16 cellular contexts compared by ENCODE assay signal in genomic region chr15:72608084-72608483, GRCh38. TPM values are rescaled to one million over a fixed set of nuclear protein-coding genes. Genes with fewer than 3 reads are reported as not detected.
A peak's percentile ranks its signal among the peaks of the same experiment; 100 is the strongest.
DNase-seq lines count a peak whose midpoint lies in the region; ATAC-seq, FAIRE-seq and TF ChIP-seq lines count a peak whose summit lies in the region.
"Not testable (repeated sequence)": the region's sequence is repeated elsewhere in the genome, so short reads cannot be mapped to it uniquely, and the experiment has no call there.
"Had no signal": no experiment of that assay in that cellular context is flagged by ENCODE, and none has a peak within 500 bp of the region (broad histone marks: within the 10 kb centered on the region; RNA-seq: fewer than 3 reads in every experiment).

No MANE protein-coding gene starts in this region.

- not testable (repeated sequence) for H3K79me2 ChIP-seq in GM23338 (replicated peaks; ENCODE audit: insufficient read depth); HepG2 (ENCODE audit: insufficient read depth, low read length)

- 52% methylated on average over 3 of the region's 3 CpGs for WGBS in HepG2 (ENCODE audit: low lambda C conversion rate)

- TF ChIP-seq POLR2A in HepG2 (IDR thresholded peaks at IDR 0.05; ENCODE audit: insufficient read depth in 1 of 2, low read depth in 2 of 2, low read length in 2 of 2): not testable (repeated sequence)

- peaks cover 16% of the 10 kb centered on the region for H3K27me3 Mint-ChIP-seq in GM23338 (ENCODE audit: insufficient read depth, low read depth, poor library complexity)

- H3K4me3 ChIP-seq in GM23338: not testable (repeated sequence)
- H3K4me3 ChIP-seq in HepG2 (replicated peaks in 1 of 3; ENCODE audit: insufficient read depth in 1 of 3, low read depth in 2 of 3, low read length in 3 of 3): peak overlapping the region in 1 of 3 experiments; percentile 16; a peak in 1 of 6 replicates

- H3K27ac ChIP-seq in GM23338 (ENCODE audit: low read depth): not testable (repeated sequence)
- H3K27ac ChIP-seq in HepG2 (ENCODE audit: extremely low read length, insufficient read depth, low read length): peak overlapping the region; percentile 40

- BruUV-seq in HepG2 (replicated peaks; lab: Mats Ljungman, UMichigan): not testable (repeated sequence)

- CTCF ChIA-PET in HepG2 (lab: Yijun Ruan, JAX; ENCODE audit: low intra/inter-chr PET ratio, low total read pairs): not testable (repeated sequence)

- not testable (repeated sequence) for H3K36me3 Mint-ChIP-seq in GM23338 (ENCODE audit: low read depth)

- not testable (repeated sequence) for H3K4me3 Mint-ChIP-seq in GM23338

- intact Hi-C loops in HepG2 (cut with micrococcal nuclease; ENCODE audit: unreplicated experiment): not testable (repeated sequence)

- TF ChIP-seq EP300 in HepG2 (IDR thresholded peaks at IDR 0.05; ENCODE audit: low read depth in 2 of 2, low read length in 2 of 2); HepG2 (CRISPR knock-in tag; IDR thresholded peaks at IDR 0.05; ENCODE audit: borderline replicate concordance): not testable (repeated sequence)

- H3F3A ChIP-seq in GM23338 (replicated peaks; ENCODE audit: low read depth): not testable (repeated sequence)

- not testable (repeated sequence) for H2AFZ ChIP-seq in GM23338; HepG2 (ENCODE audit: low read length)

- not testable (repeated sequence) for TF ChIP-seq CTCF in GM23338 (conservative IDR thresholded peaks at IDR 0.05; ENCODE audit: low read depth in 2 of 2); HepG2 (CRISPR knock-in tag; IDR thresholded peaks at IDR 0.05)

- not testable (repeated sequence) for H3K4me1 ChIP-seq in GM23338 (ENCODE audit: insufficient read depth)
- H3K4me1 ChIP-seq in HepG2 (ENCODE audit: insufficient read depth, low read length): peaks cover 18% of the 10 kb centered on the region

- not testable (repeated sequence) for DNase-seq in GM23338 (ENCODE audit: low spot score)
- peak; percentile 9 for DNase-seq in HepG2 (ENCODE audit: low spot score)

- not testable (repeated sequence) for H3K9me2 ChIP-seq in GM23338 (ENCODE audit: insufficient read depth)

- not testable (repeated sequence) for H4K20me1 ChIP-seq in GM23338 (replicated peaks; ENCODE audit: insufficient read depth); HepG2 (ENCODE audit: insufficient read depth, low read length)

- not testable (repeated sequence) for ATAC-seq in GM23338, HepG2

- H3K9ac ChIP-seq in HepG2 (ENCODE audit: insufficient read depth, low read depth, low read length): not testable (repeated sequence)

- FAIRE-seq in HepG2 (lab: Jason Lieb, UNC): not testable (repeated sequence)

- H3K27ac Mint-ChIP-seq in GM23338: peak overlapping the region; percentile 28; the same call in 1 of the 2 replicates

- H3K36me3 ChIP-seq in GM23338 (ENCODE audit: insufficient read depth); HepG2 (replicated peaks in 1 of 2; ENCODE audit: control insufficient read depth in 1 of 2, insufficient read depth in 2 of 2, low read length in 2 of 2): not testable (repeated sequence)

- H3K4me2 ChIP-seq in GM23338: not testable (repeated sequence)
- H3K4me2 ChIP-seq in HepG2 (ENCODE audit: low read depth, low read length): peak overlapping the region; percentile 58

- not testable (repeated sequence) for H3K27me3 ChIP-seq in GM23338 (ENCODE audit: insufficient read depth); HepG2 (ENCODE audit: control insufficient read depth in 1 of 2, insufficient read depth in 2 of 2, low read length in 2 of 2)

- not testable (repeated sequence) for H3K9me3 Mint-ChIP-seq in GM23338

- in situ Hi-C loops in HepG2 (cut with HindIII; ENCODE audit: extremely low pct_ligation_motif_present, low pct_unique_long_range_greater_than_20kb): loop anchor here (10.0 kb wide), 1 partner anchor 77 kb away; the partner anchor contains the start of genes BBS4 and HIGD2B

- H3K9me3 ChIP-seq in HepG2 (ENCODE audit: low read length): not testable (repeated sequence)

- TF ChIP-seq RAD21 in HepG2 (CRISPR knock-in tag; IDR thresholded peaks at IDR 0.05): not testable (repeated sequence)

- POLR2A ChIA-PET in HepG2 (lab: Yijun Ruan, JAX): not testable (repeated sequence)

- H3K4me1 Mint-ChIP-seq in GM23338: peaks cover 24% of the 10 kb centered on the region

TF ChIP-seq in HepG2, 621 proteins besides CTCF, POLR2A, EP300 and RAD21 (continues in another document):
- TF ChIP-seq, protein P1, sequence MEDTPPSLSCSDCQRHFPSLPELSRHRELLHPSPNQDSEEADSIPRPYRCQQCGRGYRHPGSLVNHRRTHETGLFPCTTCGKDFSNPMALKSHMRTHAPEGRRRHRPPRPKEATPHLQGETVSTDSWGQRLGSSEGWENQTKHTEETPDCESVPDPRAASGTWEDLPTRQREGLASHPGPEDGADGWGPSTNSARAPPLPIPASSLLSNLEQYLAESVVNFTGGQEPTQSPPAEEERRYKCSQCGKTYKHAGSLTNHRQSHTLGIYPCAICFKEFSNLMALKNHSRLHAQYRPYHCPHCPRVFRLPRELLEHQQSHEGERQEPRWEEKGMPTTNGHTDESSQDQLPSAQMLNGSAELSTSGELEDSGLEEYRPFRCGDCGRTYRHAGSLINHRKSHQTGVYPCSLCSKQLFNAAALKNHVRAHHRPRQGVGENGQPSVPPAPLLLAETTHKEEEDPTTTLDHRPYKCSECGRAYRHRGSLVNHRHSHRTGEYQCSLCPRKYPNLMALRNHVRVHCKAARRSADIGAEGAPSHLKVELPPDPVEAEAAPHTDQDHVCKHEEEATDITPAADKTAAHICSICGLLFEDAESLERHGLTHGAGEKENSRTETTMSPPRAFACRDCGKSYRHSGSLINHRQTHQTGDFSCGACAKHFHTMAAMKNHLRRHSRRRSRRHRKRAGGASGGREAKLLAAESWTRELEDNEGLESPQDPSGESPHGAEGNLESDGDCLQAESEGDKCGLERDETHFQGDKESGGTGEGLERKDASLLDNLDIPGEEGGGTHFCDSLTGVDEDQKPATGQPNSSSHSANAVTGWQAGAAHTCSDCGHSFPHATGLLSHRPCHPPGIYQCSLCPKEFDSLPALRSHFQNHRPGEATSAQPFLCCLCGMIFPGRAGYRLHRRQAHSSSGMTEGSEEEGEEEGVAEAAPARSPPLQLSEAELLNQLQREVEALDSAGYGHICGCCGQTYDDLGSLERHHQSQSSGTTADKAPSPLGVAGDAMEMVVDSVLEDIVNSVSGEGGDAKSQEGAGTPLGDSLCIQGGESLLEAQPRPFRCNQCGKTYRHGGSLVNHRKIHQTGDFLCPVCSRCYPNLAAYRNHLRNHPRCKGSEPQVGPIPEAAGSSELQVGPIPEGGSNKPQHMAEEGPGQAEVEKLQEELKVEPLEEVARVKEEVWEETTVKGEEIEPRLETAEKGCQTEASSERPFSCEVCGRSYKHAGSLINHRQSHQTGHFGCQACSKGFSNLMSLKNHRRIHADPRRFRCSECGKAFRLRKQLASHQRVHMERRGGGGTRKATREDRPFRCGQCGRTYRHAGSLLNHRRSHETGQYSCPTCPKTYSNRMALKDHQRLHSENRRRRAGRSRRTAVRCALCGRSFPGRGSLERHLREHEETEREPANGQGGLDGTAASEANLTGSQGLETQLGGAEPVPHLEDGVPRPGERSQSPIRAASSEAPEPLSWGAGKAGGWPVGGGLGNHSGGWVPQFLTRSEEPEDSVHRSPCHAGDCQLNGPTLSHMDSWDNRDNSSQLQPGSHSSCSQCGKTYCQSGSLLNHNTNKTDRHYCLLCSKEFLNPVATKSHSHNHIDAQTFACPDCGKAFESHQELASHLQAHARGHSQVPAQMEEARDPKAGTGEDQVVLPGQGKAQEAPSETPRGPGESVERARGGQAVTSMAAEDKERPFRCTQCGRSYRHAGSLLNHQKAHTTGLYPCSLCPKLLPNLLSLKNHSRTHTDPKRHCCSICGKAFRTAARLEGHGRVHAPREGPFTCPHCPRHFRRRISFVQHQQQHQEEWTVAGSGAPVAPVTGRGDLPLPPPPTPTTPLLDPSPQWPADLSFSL (CRISPR knock-in tag; IDR thresholded peaks at IDR 0.05): peak; percentile 82; the same call in 1 of the 2 replicates
- peak; percentile 44; the same call in 1 of the 2 replicates for TF ChIP-seq PHF21A (CRISPR knock-in tag; IDR thresholded peaks at IDR 0.05)

RNA-seq across cellular contexts. Expression of gene GOLGA6B, which starts 46.4 kb away (rescaled TPM):
- not detected in 2 replicates for total RNA-seq in GM23338 (2014; rRNA removed; shearing (Covaris generic))
- polyA plus RNA-seq in GM23338 (2016; fragmentation: Nextera tagmentation; extraction: Ambion mirVana) (0.65 TPM in 1 of 2 replicates, not detected in the other), HepG2 (2011; rRNA removed) (0.04 TPM in 1 of 2 replicates, not detected in the other)
- not detected in 2 replicates for total RNA-seq in HepG2 (2016; rRNA removed; fragmentation: Illumina TruSeq; extraction: Trizol)
- total RNA-seq in HepG2 (2016; cell fraction: cytosol; rRNA removed; fragmentation: Illumina TruSeq; extraction: Trizol; ENCODE audit: low read depth): not detected in 2 replicates
- 0.28 TPM in 1 of 2 replicates, not detected in the other for total RNA-seq in HepG2 (2016; cell fraction: insoluble cytoplasmic fraction; rRNA removed; fragmentation: Illumina TruSeq; extraction: Trizol)
- total RNA-seq in HepG2 (2016; cell fraction: membrane; rRNA removed; fragmentation: Illumina TruSeq; extraction: Trizol): not detected in 2 replicates
- not detected in 2 replicates for total RNA-seq in HepG2 (2016; cell fraction: nucleus; rRNA removed; fragmentation: Illumina TruSeq; extraction: Trizol)
- not detected in 2 replicates for polyA plus RNA-seq in HepG2 (2011; cell fraction: cytosol; rRNA removed)
- polyA plus RNA-seq in HepG2 (2011; cell fraction: nucleus; rRNA removed): 0.08 TPM in 1 of 2 replicates, not detected in the other
- not detected in 2 replicates for polyA plus RNA-seq in HepG2 (2012)
- polyA plus RNA-seq in HepG2 (2016; cell fraction: cytosol; fragmentation: Illumina TruSeq; extraction: Trizol; ENCODE audit: low read depth): not detected in 2 replicates
- polyA plus RNA-seq in HepG2 (2016; cell fraction: insoluble cytoplasmic fraction; fragmentation: Illumina TruSeq; extraction: Trizol; ENCODE audit: low read depth): not detected in 2 replicates
- not detected in 2 replicates for polyA plus RNA-seq in HepG2 (2016; cell fraction: membrane; fragmentation: Illumina TruSeq; extraction: Trizol; ENCODE audit: low read depth)
- not detected in 2 replicates for polyA plus RNA-seq in HepG2 (2016; cell fraction: nucleus; fragmentation: Illumina TruSeq; extraction: Trizol; ENCODE audit: insufficient read depth, low read depth)
- not detected in 2 replicates for polyA minus RNA-seq in HepG2 (2011; rRNA and poly(A)+ RNA removed; ENCODE audit: low replicate concordance)
- not detected in 2 replicates for polyA minus RNA-seq in HepG2 (2011; cell fraction: cytosol; rRNA and poly(A)+ RNA removed)
- not detected in 2 replicates for polyA minus RNA-seq in HepG2 (2011; cell fraction: nucleus; rRNA and poly(A)+ RNA removed)
- total RNA-seq: A172; A673; B cell; Caco-2; Calu3; CD4-positive, alpha-beta memory T cell; CD4-positive, CD25-positive, alpha-beta regulatory T cell; CD8-positive, alpha-beta memory T cell; CD8-positive, alpha-beta T cell; Daoy had no signal
- polyA plus RNA-seq: A549; AG04450; BJ; CD14-positive monocyte; CD4-positive, alpha-beta memory T cell; CD4-positive, CD25-positive, alpha-beta regulatory T cell; CD8-positive, alpha-beta memory T cell had no signal
